Comparison of ENCODE assay signal across 19 cellular contexts in genomic region chr15:40380636-40381035, GRCh38. TPM values are rescaled to one million over a fixed set of nuclear protein-coding genes. Genes with fewer than 3 reads are reported as not detected.
"Had no signal": no experiment of that assay in that cellular context is flagged by ENCODE, and none has a peak within 500 bp of the region (broad histone marks: within the 10 kb centered on the region; RNA-seq: fewer than 3 reads in every experiment).

No MANE protein-coding gene starts in this region.

- H3K4me3 Mint-ChIP-seq: activated CD4-positive, alpha-beta T cell treated with anti-CD3 and anti-CD28 coated beads for 36 hours; activated CD8-positive, alpha-beta T cell treated with anti-CD3 and anti-CD28 coated beads for 36 hours; activated naive CD4-positive, alpha-beta T cell treated with anti-CD3 and anti-CD28 coated beads, Interleukin-2, amount 50 U/mL, for 24 hours; activated T-cell treated with anti-CD3 and anti-CD28 coated beads, Interleukin-2, amount 50 U/mL, for 4 hours had no signal

- H2AFZ ChIP-seq: parathyroid adenoma had no signal

- H3K9me3 Mint-ChIP-seq: activated CD8-positive, alpha-beta T cell treated with anti-CD3 and anti-CD28 coated beads for 36 hours; activated naive CD4-positive, alpha-beta T cell treated with anti-CD3 and anti-CD28 coated beads, Interleukin-2, amount 50 U/mL, for 24 hours; activated T-cell treated with anti-CD3 and anti-CD28 coated beads, Interleukin-2, amount 50 U/mL, for 4 hours; naive B cell had no signal

- H3K9ac ChIP-seq: parathyroid adenoma had no signal

- ATAC-seq: activated CD4-positive, alpha-beta T cell treated with anti-CD3 and anti-CD28 coated beads for 36 hours; activated CD8-positive, alpha-beta T cell treated with anti-CD3 and anti-CD28 coated beads for 36 hours; activated T-cell treated with anti-CD3 and anti-CD28 coated beads, Interleukin-2, amount 50 U/mL, for 4 hours had no signal

- H3K27ac Mint-ChIP-seq: activated CD4-positive, alpha-beta T cell treated with anti-CD3 and anti-CD28 coated beads for 36 hours; activated CD8-positive, alpha-beta T cell treated with anti-CD3 and anti-CD28 coated beads for 36 hours; activated naive CD4-positive, alpha-beta T cell treated with anti-CD3 and anti-CD28 coated beads, Interleukin-2, amount 50 U/mL, for 24 hours; naive B cell had no signal

- H3K4me1 ChIP-seq: parathyroid adenoma had no signal

- H3K36me3 Mint-ChIP-seq: naive B cell had no signal

- H3K79me2 ChIP-seq: parathyroid adenoma had no signal

- DNase-seq: activated CD4-positive, alpha-beta T cell treated with anti-CD3 and anti-CD28 coated beads for 36 hours; activated CD8-positive, alpha-beta T cell treated with anti-CD3 and anti-CD28 coated beads for 36 hours; activated effector memory CD4-positive, alpha-beta T cell treated with Interleukin-2 at 50 U/mL for 16 hours; activated T-cell treated with anti-CD3 and anti-CD28 coated beads, Interleukin-2, amount 50 U/mL, for 4 hours; foreskin fibroblast; glutamatergic neuron; naive B cell; stimulated activated CD4-positive, alpha-beta T cell treated with anti-CD3 and anti-CD28 coated beads, Interleukin-15, amount 100 ng/mL, for 24 hours; stimulated activated CD4-positive, alpha-beta T cell treated with anti-CD3 and anti-CD28 coated beads, Interleukin-4, amount 100 ng/mL, for 24 hours; stimulated activated naive CD4-positive, alpha-beta T cell; T-helper 2 cell had no signal

- H3K27ac ChIP-seq: parathyroid adenoma had no signal

- H3K27me3 Mint-ChIP-seq: activated CD4-positive, alpha-beta T cell treated with anti-CD3 and anti-CD28 coated beads for 36 hours; activated CD8-positive, alpha-beta T cell treated with anti-CD3 and anti-CD28 coated beads for 36 hours; activated naive CD4-positive, alpha-beta T cell treated with anti-CD3 and anti-CD28 coated beads, Interleukin-2, amount 50 U/mL, for 24 hours; naive B cell had no signal

RNA-seq across cellular contexts. Expression of gene PHGR1, which starts 29.8 kb away (rescaled TPM):
- total RNA-seq: activated CD4-positive, alpha-beta T cell treated with anti-CD3 and anti-CD28 coated beads for 36 hours; activated CD8-positive, alpha-beta T cell treated with anti-CD3 and anti-CD28 coated beads for 36 hours; cardiac septum; esophagus mucosa; kidney epithelial cell; renal cortical epithelial cell; skeletal muscle tissue had no signal
- polyA plus RNA-seq: liver had no signal
